Comparison of ENCODE assay signal across 9 cellular contexts in genomic region chr15:63985221-63986184, GRCh38.
DNase-seq lines count a peak whose midpoint lies in the region; ATAC-seq and TF ChIP-seq lines count a peak whose summit lies in the region.
"Had no signal": no experiment of that assay in that cellular context is flagged by ENCODE, and none has a peak within 500 bp of the region (broad histone marks: within the 10 kb centered on the region; RNA-seq: fewer than 3 reads in every experiment).

No MANE protein-coding gene starts in this region.

- TF ChIP-seq CTCF in testis (IDR thresholded peaks at IDR 0.05), result no peak

- no peak overlapping the region for H3K27ac ChIP-seq in testis

- TF ChIP-seq POLR2A in testis (IDR thresholded peaks at IDR 0.05), result no peak

- H3K36me3 ChIP-seq in MG63 (no peaks in the 10 kb centered on the region), testis (ENCODE audit: low read depth, missing control alignments) (no peaks in the 10 kb centered on the region)

- intact Hi-C loops in testis (cut with DNase I; ENCODE audit: low total_unique reads), result no loop called here

- H3K27me3 ChIP-seq in MG63 (no peaks in the 10 kb centered on the region), testis (no peaks in the 10 kb centered on the region)

- ATAC-seq in GM19324 (IDR thresholded peaks at IDR 0.05; ENCODE audit: low FRiP score, unreplicated experiment) (no peak), HG02763 (IDR thresholded peaks at IDR 0.05; ENCODE audit: unreplicated experiment) (no peak)

- WGBS in testis, 2 donors, result 71 to 72% methylated on average over 15 to 17 of the region's 17 CpGs

- H3K4me1 ChIP-seq in testis, result no peaks in the 10 kb centered on the region

- H3K4me3 ChIP-seq in MG63 (no peak overlapping the region), testis (no peak overlapping the region)

- H3K9me3 ChIP-seq in MG63 (no peaks in the 10 kb centered on the region), testis (no peaks in the 10 kb centered on the region)

- DNase-seq in MG63, result peak; percentile 82
- DNase-seq in dermis microvascular lymphatic vessel endothelial cell (ENCODE audit: low read depth in 2 of 2), result peak; percentile 54 to 74
- DNase-seq in mesenteric fat pad (ENCODE audit: low spot score), result peak; percentile 82
- DNase-seq in testis, result peak; percentile 73
- DNase-seq in AML-193 (lab: John Stamatoyannopoulos, UW), result no peak
- DNase-seq in iPS-NIHi11 (ENCODE audit: low spot score), result no peak
- DNase-seq: NCI-H146 had no signal

Comparison
In these comparisons a context has a peak if more than half of its experiments do, and no peak if none do; other contexts are left out.
1. DNase-seq: peak in MG63 (single experiment), dermis microvascular lymphatic vessel endothelial cell (2 of 2), mesenteric fat pad (single experiment) and testis (single experiment); none in AML-193 (0 of 2) and iPS-NIHi11 (single experiment).